In the genomic region with DNA sequence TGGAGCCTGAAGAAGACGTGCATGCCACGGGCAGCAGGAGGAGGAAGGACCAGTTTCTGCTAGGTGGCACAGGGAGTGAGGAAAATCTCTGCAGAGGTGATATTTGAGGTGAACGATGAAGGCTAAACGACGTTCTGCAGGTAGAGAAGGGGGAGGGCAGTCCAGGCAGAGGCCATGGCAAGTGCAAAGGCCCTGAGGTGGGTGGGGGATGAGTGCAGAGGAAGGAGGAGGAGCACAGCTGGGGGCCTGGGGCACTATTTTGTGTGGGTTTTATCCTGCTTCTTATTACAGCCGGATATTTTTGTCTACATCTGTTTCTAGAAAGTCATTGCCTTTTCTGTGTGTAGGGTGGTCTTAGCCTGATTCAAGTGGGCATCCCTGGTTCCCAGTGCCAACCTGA, we compare ENCODE assay signal across 35 cellular contexts.
"Had no signal": no experiment of that assay in that cellular context is flagged by ENCODE, and none has a peak within 500 bp of the region (broad histone marks: within the 10 kb centered on the region; RNA-seq: fewer than 3 reads in every experiment).

No MANE protein-coding gene starts in this region.

- H3K4me3 Mint-ChIP-seq: activated B cell treated with CpG ODN at 0.5 μM for 24 hours; activated CD4-positive, alpha-beta memory T cell treated with anti-CD3 and anti-CD28 coated beads for 36 hours; activated CD4-positive, alpha-beta T cell treated with anti-CD3 and anti-CD28 coated beads, Interleukin-2, amount 10 ng/mL, durations not matched to agents 24 days and 14 days; activated CD8-positive, alpha-beta T cell treated with anti-CD3 and anti-CD28 coated beads for 36 hours; activated naive CD4-positive, alpha-beta T cell treated with anti-CD3 and anti-CD28 coated beads, Interleukin-2, amount 10 ng/mL, durations not matched to agents 7 days and 5 days; activated naive CD4-positive, alpha-beta T cell treated with anti-CD3 and anti-CD28 coated beads, Interleukin-2, amount 50 U/mL, for 24 hours; activated naive CD8-positive, alpha-beta T cell; activated naive CD8-positive, alpha-beta T cell treated with anti-CD3 and anti-CD28 coated beads, Interleukin-2, amount 10 ng/mL, durations not matched to agents 7 days and 5 days; activated naive CD8-positive, alpha-beta T cell treated with anti-CD3 and anti-CD28 coated beads, Interleukin-2, amount 50 U/mL, for 24 hours; brain; T-helper 1 cell treated with Interleukin-12 subunit alpha and Interleukin-12 subunit beta and Interleukin-4 antibody, amounts not matched to agents 30 μg/mL and 1 μg/mL, for 36 hours; T-helper 2 cell treated with Interferon-gamma antibody and Interleukin-4, amounts not matched to agents 5 μg/mL and 100 μg/mL, for 36 hours had no signal

- FAIRE-seq: bronchial epithelial cell, TTC549 had no signal

- H3K4me3 ChIP-seq: ascending aorta, cardiac muscle cell had no signal

- ATAC-seq: activated CD8-positive, alpha-beta T cell treated with anti-CD3 and anti-CD28 coated beads for 36 hours; activated naive CD8-positive, alpha-beta T cell treated with anti-CD3 and anti-CD28 coated beads, Interleukin-2, amount 50 U/mL, for 24 hours had no signal

- H3K4me1 ChIP-seq: ascending aorta had no signal

- H3K27ac ChIP-seq: ascending aorta, cardiac muscle cell, VCaP had no signal

- H3K4me1 Mint-ChIP-seq: activated B cell treated with CpG ODN at 0.5 μM for 24 hours; activated CD4-positive, alpha-beta T cell treated with anti-CD3 and anti-CD28 coated beads, Interleukin-2, amount 10 ng/mL, durations not matched to agents 24 days and 14 days; activated naive CD4-positive, alpha-beta T cell treated with anti-CD3 and anti-CD28 coated beads, Interleukin-2, amount 10 ng/mL, durations not matched to agents 7 days and 5 days; activated naive CD4-positive, alpha-beta T cell treated with anti-CD3 and anti-CD28 coated beads, Interleukin-2, amount 50 U/mL, for 24 hours; activated naive CD8-positive, alpha-beta T cell treated with anti-CD3 and anti-CD28 coated beads, Interleukin-2, amount 50 U/mL, for 24 hours had no signal

- H3K36me3 ChIP-seq: ascending aorta, cardiac muscle cell had no signal

- H3K9me3 Mint-ChIP-seq: activated B cell treated with CpG ODN at 0.5 μM for 24 hours; activated CD4-positive, alpha-beta memory T cell treated with anti-CD3 and anti-CD28 coated beads for 36 hours; activated CD4-positive, alpha-beta T cell treated with anti-CD3 and anti-CD28 coated beads, Interleukin-2, amount 10 ng/mL, durations not matched to agents 24 days and 14 days; activated CD8-positive, alpha-beta T cell treated with anti-CD3 and anti-CD28 coated beads for 36 hours; activated naive CD4-positive, alpha-beta T cell treated with anti-CD3 and anti-CD28 coated beads, Interleukin-2, amount 10 ng/mL, durations not matched to agents 7 days and 5 days; activated naive CD4-positive, alpha-beta T cell treated with anti-CD3 and anti-CD28 coated beads, Interleukin-2, amount 50 U/mL, for 24 hours; activated naive CD8-positive, alpha-beta T cell treated with anti-CD3 and anti-CD28 coated beads, Interleukin-2, amount 10 ng/mL, durations not matched to agents 7 days and 5 days; activated naive CD8-positive, alpha-beta T cell treated with anti-CD3 and anti-CD28 coated beads, Interleukin-2, amount 50 U/mL, for 24 hours; activated T-helper 2 cell treated with anti-CD3 and anti-CD28 coated beads, Interferon-gamma antibody, Interleukin-2, Interleukin-4, amounts not matched to agents 10 μg/mL and 5 μg/mL and 100 μg/mL, durations not matched to agents 14 hours and 24 hours and 36 hours; brain; T-helper 1 cell treated with Interleukin-12 subunit alpha and Interleukin-12 subunit beta and Interleukin-4 antibody, amounts not matched to agents 30 μg/mL and 1 μg/mL, for 36 hours; T-helper 2 cell treated with Interferon-gamma antibody and Interleukin-4, amounts not matched to agents 5 μg/mL and 100 μg/mL, for 36 hours had no signal

- H3K27ac Mint-ChIP-seq: activated B cell treated with CpG ODN at 0.5 μM for 24 hours; activated CD4-positive, alpha-beta memory T cell treated with anti-CD3 and anti-CD28 coated beads for 36 hours; activated CD4-positive, alpha-beta T cell treated with anti-CD3 and anti-CD28 coated beads, Interleukin-2, amount 10 ng/mL, durations not matched to agents 24 days and 14 days; activated CD8-positive, alpha-beta T cell treated with anti-CD3 and anti-CD28 coated beads for 36 hours; activated naive CD4-positive, alpha-beta T cell treated with anti-CD3 and anti-CD28 coated beads, Interleukin-2, amount 10 ng/mL, durations not matched to agents 7 days and 5 days; activated naive CD4-positive, alpha-beta T cell treated with anti-CD3 and anti-CD28 coated beads, Interleukin-2, amount 50 U/mL, for 24 hours; activated naive CD8-positive, alpha-beta T cell; activated naive CD8-positive, alpha-beta T cell treated with anti-CD3 and anti-CD28 coated beads, Interleukin-2, amount 10 ng/mL, durations not matched to agents 7 days and 5 days; activated naive CD8-positive, alpha-beta T cell treated with anti-CD3 and anti-CD28 coated beads, Interleukin-2, amount 50 U/mL, for 24 hours; activated T-helper 2 cell treated with anti-CD3 and anti-CD28 coated beads, Interferon-gamma antibody, Interleukin-2, Interleukin-4, amounts not matched to agents 10 μg/mL and 5 μg/mL and 100 μg/mL, durations not matched to agents 14 hours and 24 hours and 36 hours; brain; T-helper 1 cell treated with Interleukin-12 subunit alpha and Interleukin-12 subunit beta and Interleukin-4 antibody, amounts not matched to agents 30 μg/mL and 1 μg/mL, for 36 hours; T-helper 2 cell treated with Interferon-gamma antibody and Interleukin-4, amounts not matched to agents 5 μg/mL and 100 μg/mL, for 36 hours had no signal

- H3K9me3 ChIP-seq: ascending aorta had no signal

- DNase-seq: activated B cell treated with CpG ODN at 0.5 μM for 24 hours; activated CD4-positive, alpha-beta memory T cell treated with anti-CD3 and anti-CD28 coated beads for 36 hours; activated CD4-positive, alpha-beta T cell treated with anti-CD3 and anti-CD28 coated beads for 4 hours; activated CD4-positive, alpha-beta T cell treated with anti-CD3 and anti-CD28 coated beads, Interleukin-2, amount 10 ng/mL, durations not matched to agents 24 days and 14 days; activated CD4-positive, alpha-beta T cell treated with anti-CD3 and anti-CD28 coated beads, Interleukin-2, amount 50 U/mL, for 1 hour; activated CD4-positive, alpha-beta T cell treated with anti-CD3 and anti-CD28 coated beads, Interleukin-2, amount 50 U/mL, for 4 hours; activated CD4-positive, CD25-positive, alpha-beta regulatory T cell treated with anti-CD3 and anti-CD28 coated beads, Interleukin-2, amount 50 U/mL, for 72 hours; activated CD8-positive, alpha-beta memory T cell treated with anti-CD3 and anti-CD28 coated beads, Interleukin-2, amount 50 U/mL, for 4 hours; activated CD8-positive, alpha-beta T cell treated with anti-CD3 and anti-CD28 coated beads for 36 hours; activated effector memory CD4-positive, alpha-beta T cell treated with Interleukin-2 at 50 U/mL for 16 hours; activated gamma-delta T cell; activated naive CD4-positive, alpha-beta T cell treated with anti-CD3 and anti-CD28 coated beads, Interleukin-2, amount 10 ng/mL, durations not matched to agents 7 days and 5 days; activated naive CD4-positive, alpha-beta T cell treated with Interleukin-2 at 50 U/mL for 16 hours; activated naive CD8-positive, alpha-beta T cell treated with anti-CD3 and anti-CD28 coated beads, Interleukin-2, amount 10 ng/mL, durations not matched to agents 7 days and 5 days; activated naive CD8-positive, alpha-beta T cell treated with anti-CD3 and anti-CD28 coated beads, Interleukin-2, amount 50 U/mL, for 24 hours; activated T-cell treated with anti-CD3 and anti-CD28 coated beads for 4 hours; activated T-cell treated with anti-CD3 and anti-CD28 coated beads, Interleukin-2, amount 50 U/mL, for 1 hour; activated T-cell treated with anti-CD3 and anti-CD28 coated beads, Interleukin-2, amount 50 U/mL, for 48 hours; amygdala; anterior cingulate cortex; central memory CD4-positive, alpha-beta T cell; T-helper 1 cell; T-helper 2 cell; T-helper 9 cell had no signal

- H3K36me3 Mint-ChIP-seq: activated CD4-positive, alpha-beta memory T cell treated with anti-CD3 and anti-CD28 coated beads for 36 hours; activated naive CD4-positive, alpha-beta T cell treated with anti-CD3 and anti-CD28 coated beads, Interleukin-2, amount 10 ng/mL, durations not matched to agents 7 days and 5 days; activated naive CD4-positive, alpha-beta T cell treated with anti-CD3 and anti-CD28 coated beads, Interleukin-2, amount 50 U/mL, for 24 hours; activated naive CD8-positive, alpha-beta T cell; activated naive CD8-positive, alpha-beta T cell treated with anti-CD3 and anti-CD28 coated beads, Interleukin-2, amount 10 ng/mL, durations not matched to agents 7 days and 5 days; brain had no signal
